1 cellular context compared by ENCODE assay signal in the genomic region with DNA sequence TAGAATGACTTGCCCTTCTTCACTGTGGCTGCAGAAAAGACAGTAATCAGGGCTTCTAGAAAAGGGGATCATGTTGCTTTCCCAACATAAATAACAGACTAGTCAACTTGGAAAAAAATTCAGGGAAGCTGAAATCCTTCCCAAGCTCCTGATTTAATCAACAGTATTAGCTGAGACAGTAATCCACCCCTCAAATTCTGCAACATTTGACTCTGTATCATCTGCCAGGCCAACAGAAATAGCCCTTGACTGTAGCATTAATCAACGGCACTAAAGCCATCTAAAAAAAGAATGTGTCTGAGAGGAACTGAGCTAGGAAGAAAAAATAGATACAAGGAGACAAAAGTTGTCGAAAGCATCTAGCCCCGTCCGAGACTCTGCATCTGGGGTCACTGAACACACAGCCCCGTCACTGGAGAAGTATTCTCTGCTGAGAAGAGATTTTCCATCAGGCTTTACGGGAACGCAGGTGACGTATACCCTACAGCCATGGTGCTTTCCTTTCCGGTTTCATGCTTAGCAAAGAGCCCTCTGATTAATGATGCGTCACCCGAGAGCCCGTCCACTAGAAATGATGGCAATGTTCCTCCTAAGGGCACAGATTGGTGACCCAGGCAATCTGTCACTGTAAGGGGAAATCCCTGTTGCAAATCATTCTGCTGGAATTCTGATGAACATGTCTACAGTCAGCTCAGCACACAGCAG.
TF ChIP-seq lines count a peak whose summit lies in the region.

No MANE protein-coding gene starts in this region.

TF ChIP-seq in SK-N-SH, 30 proteins besides CTCF, POLR2A, EP300 and RAD21 (continued from another document):
- TF ChIP-seq, protein P1, sequence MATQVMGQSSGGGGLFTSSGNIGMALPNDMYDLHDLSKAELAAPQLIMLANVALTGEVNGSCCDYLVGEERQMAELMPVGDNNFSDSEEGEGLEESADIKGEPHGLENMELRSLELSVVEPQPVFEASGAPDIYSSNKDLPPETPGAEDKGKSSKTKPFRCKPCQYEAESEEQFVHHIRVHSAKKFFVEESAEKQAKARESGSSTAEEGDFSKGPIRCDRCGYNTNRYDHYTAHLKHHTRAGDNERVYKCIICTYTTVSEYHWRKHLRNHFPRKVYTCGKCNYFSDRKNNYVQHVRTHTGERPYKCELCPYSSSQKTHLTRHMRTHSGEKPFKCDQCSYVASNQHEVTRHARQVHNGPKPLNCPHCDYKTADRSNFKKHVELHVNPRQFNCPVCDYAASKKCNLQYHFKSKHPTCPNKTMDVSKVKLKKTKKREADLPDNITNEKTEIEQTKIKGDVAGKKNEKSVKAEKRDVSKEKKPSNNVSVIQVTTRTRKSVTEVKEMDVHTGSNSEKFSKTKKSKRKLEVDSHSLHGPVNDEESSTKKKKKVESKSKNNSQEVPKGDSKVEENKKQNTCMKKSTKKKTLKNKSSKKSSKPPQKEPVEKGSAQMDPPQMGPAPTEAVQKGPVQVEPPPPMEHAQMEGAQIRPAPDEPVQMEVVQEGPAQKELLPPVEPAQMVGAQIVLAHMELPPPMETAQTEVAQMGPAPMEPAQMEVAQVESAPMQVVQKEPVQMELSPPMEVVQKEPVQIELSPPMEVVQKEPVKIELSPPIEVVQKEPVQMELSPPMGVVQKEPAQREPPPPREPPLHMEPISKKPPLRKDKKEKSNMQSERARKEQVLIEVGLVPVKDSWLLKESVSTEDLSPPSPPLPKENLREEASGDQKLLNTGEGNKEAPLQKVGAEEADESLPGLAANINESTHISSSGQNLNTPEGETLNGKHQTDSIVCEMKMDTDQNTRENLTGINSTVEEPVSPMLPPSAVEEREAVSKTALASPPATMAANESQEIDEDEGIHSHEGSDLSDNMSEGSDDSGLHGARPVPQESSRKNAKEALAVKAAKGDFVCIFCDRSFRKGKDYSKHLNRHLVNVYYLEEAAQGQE (IDR thresholded peaks at IDR 0.05; ENCODE audit: low read depth, low read length), result no peak
- TF ChIP-seq, protein P2, sequence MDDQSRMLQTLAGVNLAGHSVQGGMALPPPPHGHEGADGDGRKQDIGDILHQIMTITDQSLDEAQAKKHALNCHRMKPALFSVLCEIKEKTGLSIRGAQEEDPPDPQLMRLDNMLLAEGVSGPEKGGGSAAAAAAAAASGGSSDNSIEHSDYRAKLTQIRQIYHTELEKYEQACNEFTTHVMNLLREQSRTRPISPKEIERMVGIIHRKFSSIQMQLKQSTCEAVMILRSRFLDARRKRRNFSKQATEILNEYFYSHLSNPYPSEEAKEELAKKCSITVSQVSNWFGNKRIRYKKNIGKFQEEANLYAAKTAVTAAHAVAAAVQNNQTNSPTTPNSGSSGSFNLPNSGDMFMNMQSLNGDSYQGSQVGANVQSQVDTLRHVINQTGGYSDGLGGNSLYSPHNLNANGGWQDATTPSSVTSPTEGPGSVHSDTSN (IDR thresholded peaks at IDR 0.05), result peak; percentile 93
- TF ChIP-seq CHD2 (IDR thresholded peaks at IDR 0.05; ENCODE audit: low read length, partially characterized antibody) (no peak), TEAD4 (IDR thresholded peaks at IDR 0.05; ENCODE audit: borderline replicate concordance, insufficient read depth) (no peak), TCF12 (IDR thresholded peaks at IDR 0.05) (peak; percentile 17; the same call in 1 of the 2 replicates), YY1 (IDR thresholded peaks at IDR 0.05; ENCODE audit: low read depth) (no peak)
- TF ChIP-seq, protein P3, sequence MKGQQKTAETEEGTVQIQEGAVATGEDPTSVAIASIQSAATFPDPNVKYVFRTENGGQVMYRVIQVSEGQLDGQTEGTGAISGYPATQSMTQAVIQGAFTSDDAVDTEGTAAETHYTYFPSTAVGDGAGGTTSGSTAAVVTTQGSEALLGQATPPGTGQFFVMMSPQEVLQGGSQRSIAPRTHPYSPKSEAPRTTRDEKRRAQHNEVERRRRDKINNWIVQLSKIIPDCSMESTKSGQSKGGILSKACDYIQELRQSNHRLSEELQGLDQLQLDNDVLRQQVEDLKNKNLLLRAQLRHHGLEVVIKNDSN (IDR thresholded peaks at IDR 0.05; ENCODE audit: borderline replicate concordance, low read depth), result no peak
- TF ChIP-seq, protein P4, sequence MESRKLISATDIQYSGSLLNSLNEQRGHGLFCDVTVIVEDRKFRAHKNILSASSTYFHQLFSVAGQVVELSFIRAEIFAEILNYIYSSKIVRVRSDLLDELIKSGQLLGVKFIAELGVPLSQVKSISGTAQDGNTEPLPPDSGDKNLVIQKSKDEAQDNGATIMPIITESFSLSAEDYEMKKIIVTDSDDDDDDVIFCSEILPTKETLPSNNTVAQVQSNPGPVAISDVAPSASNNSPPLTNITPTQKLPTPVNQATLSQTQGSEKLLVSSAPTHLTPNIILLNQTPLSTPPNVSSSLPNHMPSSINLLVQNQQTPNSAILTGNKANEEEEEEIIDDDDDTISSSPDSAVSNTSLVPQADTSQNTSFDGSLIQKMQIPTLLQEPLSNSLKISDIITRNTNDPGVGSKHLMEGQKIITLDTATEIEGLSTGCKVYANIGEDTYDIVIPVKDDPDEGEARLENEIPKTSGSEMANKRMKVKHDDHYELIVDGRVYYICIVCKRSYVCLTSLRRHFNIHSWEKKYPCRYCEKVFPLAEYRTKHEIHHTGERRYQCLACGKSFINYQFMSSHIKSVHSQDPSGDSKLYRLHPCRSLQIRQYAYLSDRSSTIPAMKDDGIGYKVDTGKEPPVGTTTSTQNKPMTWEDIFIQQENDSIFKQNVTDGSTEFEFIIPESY (IDR thresholded peaks at IDR 0.05; ENCODE audit: borderline replicate concordance, low read depth), result no peak
TF ChIP-seq in SK-N-SH: peak in this region for 4.
